In the genomic region with DNA sequence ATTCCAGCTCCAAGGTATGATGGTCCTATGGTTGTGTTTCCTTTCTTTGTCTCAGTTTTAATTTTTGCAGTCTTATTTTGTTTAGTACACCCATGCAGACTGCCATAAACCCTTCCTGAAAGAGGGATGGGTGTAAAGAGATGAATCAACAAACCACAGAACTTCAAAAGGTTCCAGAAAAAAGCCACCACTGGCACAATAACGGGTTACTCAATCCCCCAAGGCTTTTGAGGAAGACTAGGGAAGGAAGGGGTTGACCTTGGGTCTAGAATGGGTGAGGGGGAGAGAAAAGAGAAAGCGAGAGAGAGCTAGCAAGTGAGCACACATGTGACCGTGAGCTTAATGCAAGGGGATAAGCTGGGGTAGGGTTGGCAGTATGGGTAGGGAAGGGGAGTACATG, we compare ENCODE assay signal across 13 cellular contexts.
A peak's percentile ranks its signal among the peaks of the same experiment; 100 is the strongest.
DNase-seq lines count a peak whose midpoint lies in the region; ATAC-seq and TF ChIP-seq lines count a peak whose summit lies in the region.
"Had no signal": no experiment of that assay in that cellular context is flagged by ENCODE, and none has a peak within 500 bp of the region (broad histone marks: within the 10 kb centered on the region; RNA-seq: fewer than 3 reads in every experiment).

No MANE protein-coding gene starts in this region.

- H4K20me1 ChIP-seq in smooth muscle cell (ENCODE audit: low read depth), result peaks cover 80% of the 10 kb centered on the region

- H3K9me3 ChIP-seq in smooth muscle cell (replicated peaks; ENCODE audit: low read depth) (no peaks in the 10 kb centered on the region), gastroesophageal sphincter (no peaks in the 10 kb centered on the region)
- H3K9me3 ChIP-seq: thoracic aorta had no signal

- H3K4me3 Mint-ChIP-seq in T-helper 1 cell treated with Interleukin-12 subunit alpha and Interleukin-12 subunit beta and Interleukin-4 antibody, amounts not matched to agents 30 μg/mL and 1 μg/mL, for 36 hours, result peak overlapping the region; percentile 23
- H3K4me3 Mint-ChIP-seq in activated T-helper 1 cell treated with anti-CD3 and anti-CD28 coated beads, Interleukin-12 subunit alpha, Interleukin-12 subunit beta, Interleukin-2, Interleukin-4 antibody, amounts not matched to agents 30 ng/mL and 10 ng/mL and 1 ng/mL, durations not matched to agents 14 hours and 24 hours and 36 hours, result peak overlapping the region; percentile 19
- H3K4me3 Mint-ChIP-seq: central memory CD8-positive, alpha-beta T cell; mesothelial cell of epicardium; WTC11 had no signal

- TF ChIP-seq POLR2A in gastroesophageal sphincter (IDR thresholded peaks at IDR 0.05), result no peak

- H3K9ac ChIP-seq in smooth muscle cell (ENCODE audit: low read depth), result no peak overlapping the region

- H3K36me3 ChIP-seq in smooth muscle cell (ENCODE audit: low read depth), result no peaks in the 10 kb centered on the region
- H3K36me3 ChIP-seq in gastroesophageal sphincter, result no peaks in the 10 kb centered on the region
- H3K36me3 ChIP-seq: thoracic aorta had no signal

- H3K4me2 ChIP-seq in smooth muscle cell, result peak overlapping the region; percentile 58

- H3K27ac Mint-ChIP-seq in T-helper 1 cell treated with Interleukin-12 subunit alpha and Interleukin-12 subunit beta and Interleukin-4 antibody, amounts not matched to agents 30 μg/mL and 1 μg/mL, for 36 hours, result peak overlapping the region; percentile 2
- peak overlapping the region; percentile 55 for H3K27ac Mint-ChIP-seq in activated T-helper 1 cell treated with anti-CD3 and anti-CD28 coated beads, Interleukin-12 subunit alpha, Interleukin-12 subunit beta, Interleukin-2, Interleukin-4 antibody, amounts not matched to agents 30 ng/mL and 10 ng/mL and 1 ng/mL, durations not matched to agents 14 hours and 24 hours and 36 hours
- H3K27ac Mint-ChIP-seq: mesothelial cell of epicardium, WTC11 had no signal

- no peaks in the 10 kb centered on the region for H3K27me3 ChIP-seq in smooth muscle cell (ENCODE audit: low read depth)
- no peaks in the 10 kb centered on the region for H3K27me3 ChIP-seq in foreskin keratinocyte
- no peaks in the 10 kb centered on the region for H3K27me3 ChIP-seq in gastroesophageal sphincter

- H3K4me1 ChIP-seq in smooth muscle cell (ENCODE audit: low read depth) (peaks cover 5% of the 10 kb centered on the region), foreskin keratinocyte (peaks cover 16% of the 10 kb centered on the region), gastroesophageal sphincter (peaks cover 2 to 57% (median 13%) of the 10 kb centered on the region in 3 donors)

- no peak overlapping the region for H2AFZ ChIP-seq in smooth muscle cell (ENCODE audit: low read depth)

- no peaks in the 10 kb centered on the region for H3K79me2 ChIP-seq in smooth muscle cell (ENCODE audit: low read depth)

- peaks cover 3% of the 10 kb centered on the region for H3K36me3 Mint-ChIP-seq in T-helper 1 cell treated with Interleukin-12 subunit alpha and Interleukin-12 subunit beta and Interleukin-4 antibody, amounts not matched to agents 30 μg/mL and 1 μg/mL, for 36 hours (ENCODE audit: low read depth)
- H3K36me3 Mint-ChIP-seq in activated T-helper 1 cell treated with anti-CD3 and anti-CD28 coated beads, Interleukin-12 subunit alpha, Interleukin-12 subunit beta, Interleukin-2, Interleukin-4 antibody, amounts not matched to agents 30 ng/mL and 10 ng/mL and 1 ng/mL, durations not matched to agents 14 hours and 24 hours and 36 hours (ENCODE audit: low read depth), result peaks cover 9% of the 10 kb centered on the region
- H3K36me3 Mint-ChIP-seq: mesothelial cell of epicardium, WTC11 had no signal

- DNase-seq in T-helper 1 cell, result no peak
- peak; percentile 72 for DNase-seq in M059J (ENCODE audit: low read depth)
- no peak for DNase-seq in activated T-helper 1 cell treated with anti-CD3 and anti-CD28 coated beads, Interleukin-12 subunit alpha, Interleukin-12 subunit beta, Interleukin-2, Interleukin-4 antibody, amounts not matched to agents 30 ng/mL and 10 ng/mL and 1 ng/mL, durations not matched to agents 14 hours and 24 hours and 36 hours (ENCODE audit: low spot score)
- DNase-seq in smooth muscle cell (lab: John Stamatoyannopoulos, UW; ENCODE audit: unreplicated experiment), result no peak
- no peak for DNase-seq in A172 (ENCODE audit: low spot score)
- no peak for DNase-seq in foreskin keratinocyte
- DNase-seq: DMS79 treated with DMSO at 0.1 percent for 48 hours had no signal

- H3K27ac ChIP-seq in smooth muscle cell (ENCODE audit: low read depth), result no peak overlapping the region
- no peak overlapping the region for H3K27ac ChIP-seq in foreskin keratinocyte
- H3K27ac ChIP-seq in gastroesophageal sphincter, result peak overlapping the region in 2 of 4 donors; percentile 79 to 96
- H3K27ac ChIP-seq: thoracic aorta had no signal

- H3F3A ChIP-seq in smooth muscle cell (ENCODE audit: low read depth), result no peaks in the 10 kb centered on the region

- H3K9me3 Mint-ChIP-seq in T-helper 1 cell treated with Interleukin-12 subunit alpha and Interleukin-12 subunit beta and Interleukin-4 antibody, amounts not matched to agents 30 μg/mL and 1 μg/mL, for 36 hours, result no peaks in the 10 kb centered on the region
- H3K9me3 Mint-ChIP-seq in activated T-helper 1 cell treated with anti-CD3 and anti-CD28 coated beads, Interleukin-12 subunit alpha, Interleukin-12 subunit beta, Interleukin-2, Interleukin-4 antibody, amounts not matched to agents 30 ng/mL and 10 ng/mL and 1 ng/mL, durations not matched to agents 14 hours and 24 hours and 36 hours, result no peaks in the 10 kb centered on the region
- H3K9me3 Mint-ChIP-seq: central memory CD8-positive, alpha-beta T cell; mesothelial cell of epicardium; WTC11 had no signal

- TF ChIP-seq CTCF in smooth muscle cell (IDR thresholded peaks at IDR 0.05; ENCODE audit: borderline replicate concordance, insufficient read depth, poor library complexity, severe bottlenecking), result no peak
- TF ChIP-seq CTCF in foreskin keratinocyte (conservative IDR thresholded peaks at IDR 0.05), result no peak
- no peak for TF ChIP-seq CTCF in gastroesophageal sphincter (IDR thresholded peaks at IDR 0.05)

- WGBS in smooth muscle cell (ENCODE audit: low lambda C conversion rate), result 33% methylated on average over 3 of the region's 3 CpGs
- whole genome bisulfite sequencing in gastroesophageal sphincter (ENCODE audit: low coverage in 1 of 2), 2 donors, result 89 to 95% methylated on average over 3 of the region's 3 CpGs

- H3K4me3 ChIP-seq in smooth muscle cell (no peak overlapping the region), gastroesophageal sphincter (no peak overlapping the region)
- H3K4me3 ChIP-seq: thoracic aorta had no signal

- intact Hi-C loops in activated T-helper 1 cell treated with anti-CD3 and anti-CD28 coated beads, Interleukin-12 subunit alpha, Interleukin-12 subunit beta, Interleukin-2, Interleukin-4 antibody, amounts not matched to agents 30 ng/mL and 10 ng/mL and 1 ng/mL, durations not matched to agents 14 hours and 24 hours and 36 hours (cut with micrococcal nuclease), result no loop called here

- ATAC-seq in foreskin keratinocyte (no peak), gastroesophageal sphincter (no peak)
- ATAC-seq: WTC11 had no signal

- TF ChIP-seq EP300 in gastroesophageal sphincter (IDR thresholded peaks at IDR 0.05), result no peak

- peaks cover 28% of the 10 kb centered on the region for H3K4me1 Mint-ChIP-seq in T-helper 1 cell treated with Interleukin-12 subunit alpha and Interleukin-12 subunit beta and Interleukin-4 antibody, amounts not matched to agents 30 μg/mL and 1 μg/mL, for 36 hours (ENCODE audit: low read depth)
- H3K4me1 Mint-ChIP-seq in activated T-helper 1 cell treated with anti-CD3 and anti-CD28 coated beads, Interleukin-12 subunit alpha, Interleukin-12 subunit beta, Interleukin-2, Interleukin-4 antibody, amounts not matched to agents 30 ng/mL and 10 ng/mL and 1 ng/mL, durations not matched to agents 14 hours and 24 hours and 36 hours (ENCODE audit: low read depth), result peaks cover 41% of the 10 kb centered on the region

- H3K27me3 Mint-ChIP-seq in T-helper 1 cell treated with Interleukin-12 subunit alpha and Interleukin-12 subunit beta and Interleukin-4 antibody, amounts not matched to agents 30 μg/mL and 1 μg/mL, for 36 hours (ENCODE audit: low read depth), result no peaks in the 10 kb centered on the region
- H3K27me3 Mint-ChIP-seq in activated T-helper 1 cell treated with anti-CD3 and anti-CD28 coated beads, Interleukin-12 subunit alpha, Interleukin-12 subunit beta, Interleukin-2, Interleukin-4 antibody, amounts not matched to agents 30 ng/mL and 10 ng/mL and 1 ng/mL, durations not matched to agents 14 hours and 24 hours and 36 hours (ENCODE audit: insufficient read depth), result peaks cover 2% of the 10 kb centered on the region
- H3K27me3 Mint-ChIP-seq: central memory CD8-positive, alpha-beta T cell had no signal
